In genomic region chr10:100341953-100342626, GRCh38 we compare ENCODE assay signal across 1 cellular context.
TF ChIP-seq lines count a peak whose summit lies in the region.

No MANE protein-coding gene starts in this region.

TF ChIP-seq in H1, 55 proteins besides CTCF, POLR2A, EP300 and RAD21 (continued from another document):
- TF ChIP-seq SIN3A (conservative IDR thresholded peaks at IDR 0.05 in 1 of 2, IDR thresholded peaks at IDR 0.05 in 1 of 2; ENCODE audit: low read depth in 1 of 2, low read length in 2 of 2): no peak
